ENCODE assay signal across 25 cellular contexts in the genomic region with DNA sequence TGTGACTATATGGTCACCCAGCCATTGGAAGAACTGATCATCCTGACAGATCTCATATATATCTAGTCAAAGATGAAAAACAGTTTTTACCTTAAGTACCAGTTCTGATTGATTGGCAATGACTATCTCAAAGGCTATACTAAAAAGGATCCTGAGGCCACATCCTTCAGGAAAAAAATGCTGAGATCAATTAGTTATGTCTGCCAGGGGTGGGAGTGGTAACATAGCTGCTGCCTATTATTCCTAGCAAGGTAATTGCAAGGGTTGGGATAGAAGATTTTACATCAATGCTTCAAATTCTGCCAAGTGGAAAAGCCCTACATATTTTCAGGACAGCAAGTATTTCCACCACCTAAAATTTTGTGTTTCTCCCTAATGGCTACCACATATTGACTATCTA.
"Had no signal": no experiment of that assay in that cellular context is flagged by ENCODE, and none has a peak within 500 bp of the region (broad histone marks: within the 10 kb centered on the region; RNA-seq: fewer than 3 reads in every experiment).

No MANE protein-coding gene starts in this region.

- H3K9me3 ChIP-seq: ovary, right lobe of liver, thyroid gland, tibial nerve, upper lobe of left lung, vagina had no signal

- H3K36me3 ChIP-seq: neural progenitor cell, ovary, right lobe of liver, sigmoid colon, stomach, thoracic aorta, thyroid gland, tibial nerve, upper lobe of left lung, vagina had no signal

- H3K4me3 ChIP-seq: neural progenitor cell, ovary, psoas muscle, right lobe of liver, sigmoid colon, stomach, thoracic aorta, thyroid gland, tibial nerve, upper lobe of left lung, vagina had no signal

- H3K27ac ChIP-seq: neural progenitor cell, ovary, parathyroid adenoma, psoas muscle, right lobe of liver, sigmoid colon, stomach, thoracic aorta, thyroid gland, tibial nerve, upper lobe of left lung, vagina had no signal

- H2AFZ ChIP-seq: neural progenitor cell, parathyroid adenoma had no signal

- H3K4me2 ChIP-seq: neural progenitor cell had no signal

- FAIRE-seq: small intestine, urothelium cell line had no signal

- DNase-seq: natural killer cell; occipital lobe; ovary; posterior cingulate gyrus; psoas muscle; right cardiac atrium; right lobe of liver; sigmoid colon; small intestine; stimulated activated CD4-positive, alpha-beta T cell treated with anti-CD3 and anti-CD28 coated beads, Interleukin-15, amount 100 ng/mL, for 24 hours; stimulated activated CD4-positive, alpha-beta T cell treated with anti-CD3 and anti-CD28 coated beads, Interleukin-2, amount 100 ng/mL, for 24 hours; stimulated activated CD4-positive, alpha-beta T cell treated with anti-CD3 and anti-CD28 coated beads, Interleukin-2, amount 100 ng/mL, for 48 hours; stimulated activated CD4-positive, alpha-beta T cell treated with anti-CD3 and anti-CD28 coated beads, Interleukin-4, amount 100 ng/mL, for 24 hours; stimulated activated naive B cell treated with anti-CD40 and anti-IgM and Interleukin-4, amounts not matched to agents 10 μg/mL and 1 μg/mL and 100 μg/mL, for 72 hours; stimulated activated naive CD4-positive, alpha-beta T cell treated with Interleukin-2 at 50 U/mL for 16 hours; stomach; thyroid gland; trophoblast cell; upper lobe of left lung had no signal

- H3K4me1 ChIP-seq: parathyroid adenoma, psoas muscle, right lobe of liver, sigmoid colon, tibial nerve, vagina had no signal

- H3K9ac ChIP-seq: neural progenitor cell, parathyroid adenoma had no signal

- H3K27me3 ChIP-seq: neural progenitor cell, ovary, right lobe of liver, sigmoid colon, stomach, thyroid gland, tibial nerve, upper lobe of left lung, vagina had no signal

- H3K79me2 ChIP-seq: parathyroid adenoma had no signal
